12 cellular contexts compared by ENCODE assay signal in the genomic region with DNA sequence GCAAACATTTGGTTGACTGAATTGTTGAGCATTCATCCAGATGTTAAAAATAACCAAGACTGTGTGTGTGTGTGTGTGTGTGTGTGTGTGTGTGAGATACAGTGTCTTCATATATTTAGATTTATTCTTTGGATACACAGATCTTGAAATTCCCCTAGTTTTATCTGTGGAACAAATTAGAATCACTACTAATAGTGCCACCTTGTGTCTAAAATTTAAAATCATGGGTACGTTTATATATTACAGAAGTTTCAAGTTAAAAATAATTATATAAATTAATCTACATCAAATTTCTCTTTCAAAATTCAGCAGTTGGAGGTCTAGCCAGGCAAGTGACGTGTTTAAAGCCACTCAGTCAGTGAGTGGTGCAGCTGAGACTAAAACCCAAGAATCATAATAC.
A peak's percentile ranks its signal among the peaks of the same experiment; 100 is the strongest.
DNase-seq lines count a peak whose midpoint lies in the region; ATAC-seq and TF ChIP-seq lines count a peak whose summit lies in the region.
"Had no signal": no experiment of that assay in that cellular context is flagged by ENCODE, and none has a peak within 500 bp of the region (broad histone marks: within the 10 kb centered on the region; RNA-seq: fewer than 3 reads in every experiment).

No MANE protein-coding gene starts in this region.

- H3K27me3 ChIP-seq in foreskin keratinocyte (no peaks in the 10 kb centered on the region), HAP-1 (ENCODE audit: low read depth) (no peaks in the 10 kb centered on the region)

- no peaks in the 10 kb centered on the region for H3K36me3 Mint-ChIP-seq in activated CD8-positive, alpha-beta T cell treated with anti-CD3 and anti-CD28 coated beads for 36 hours (ENCODE audit: low read depth)
- H3K36me3 Mint-ChIP-seq: naive B cell had no signal

- ATAC-seq in foreskin keratinocyte (no peak), HG02885 (IDR thresholded peaks at IDR 0.05; ENCODE audit: poor library complexity, unreplicated experiment) (no peak)
- no peak for ATAC-seq in activated CD8-positive, alpha-beta T cell treated with anti-CD3 and anti-CD28 coated beads for 36 hours

- TF ChIP-seq CTCF in foreskin keratinocyte (conservative IDR thresholded peaks at IDR 0.05): peak; percentile 62
- TF ChIP-seq CTCF in activated CD8-positive, alpha-beta T cell treated with anti-CD3 and anti-CD28 coated beads for 36 hours (IDR thresholded peaks at IDR 0.05): no peak

- no peaks in the 10 kb centered on the region for H3K27me3 Mint-ChIP-seq in activated CD8-positive, alpha-beta T cell treated with anti-CD3 and anti-CD28 coated beads for 36 hours
- H3K27me3 Mint-ChIP-seq: central memory CD8-positive, alpha-beta T cell; naive B cell had no signal

- no peak overlapping the region for H3K27ac Mint-ChIP-seq in activated CD8-positive, alpha-beta T cell treated with anti-CD3 and anti-CD28 coated beads for 36 hours
- H3K27ac Mint-ChIP-seq: naive B cell had no signal

- H3K9ac ChIP-seq in SK-N-MC (ENCODE audit: insufficient read length): no peak overlapping the region

- POLR2A ChIA-PET in activated CD8-positive, alpha-beta T cell treated with anti-CD3 and anti-CD28 coated beads for 36 hours (lab: Charles Lee): no interaction called here

- CTCF ChIA-PET in activated CD8-positive, alpha-beta T cell treated with anti-CD3 and anti-CD28 coated beads for 36 hours (lab: Charles Lee): no interaction called here

- H3K36me3 ChIP-seq in SK-N-MC (ENCODE audit: insufficient read depth, low read length) (no peaks in the 10 kb centered on the region), HAP-1 (replicated peaks) (no peaks in the 10 kb centered on the region)

- H3K27ac ChIP-seq in SK-N-MC (no peak overlapping the region), foreskin keratinocyte (no peak overlapping the region)

- intact Hi-C loops in activated CD8-positive, alpha-beta T cell treated with anti-CD3 and anti-CD28 coated beads for 36 hours (cut with micrococcal nuclease): no loop called here

- H3K9me3 ChIP-seq in SK-N-MC (ENCODE audit: low read depth, low read length): no peaks in the 10 kb centered on the region
- H3K9me3 ChIP-seq in HAP-1: no peaks in the 10 kb centered on the region

- H3K4me3 Mint-ChIP-seq in activated CD8-positive, alpha-beta T cell treated with anti-CD3 and anti-CD28 coated beads for 36 hours: no peak overlapping the region
- H3K4me3 Mint-ChIP-seq: central memory CD8-positive, alpha-beta T cell; naive B cell had no signal

- H3K4me1 Mint-ChIP-seq in activated CD8-positive, alpha-beta T cell treated with anti-CD3 and anti-CD28 coated beads for 36 hours (ENCODE audit: low read depth): no peaks in the 10 kb centered on the region
- H3K4me1 Mint-ChIP-seq: central memory CD8-positive, alpha-beta T cell; naive B cell had no signal

- in situ Hi-C loops in ACHN (cut with HindIII; ENCODE audit: low pct_ligation_motif_present, low pct_unique_long_range_greater_than_20kb, low sequenced_read_pairs) (no loop called here), HAP-1 (cut with MboI; ENCODE audit: low sequenced_read_pairs) (no loop called here)

- H3K4me1 ChIP-seq in foreskin keratinocyte (peaks cover 17% of the 10 kb centered on the region), HAP-1 (no peaks in the 10 kb centered on the region)

- DNase-seq in ACHN: peak; percentile 49
- peak; percentile 3 for DNase-seq in HT1080 (ENCODE audit: low read depth)
- peak; percentile 12 for DNase-seq in SK-N-MC (ENCODE audit: low read depth, low spot score)
- peak in 1 of 2 donors; percentile 18 for DNase-seq in foreskin keratinocyte
- DNase-seq in activated CD8-positive, alpha-beta T cell treated with anti-CD3 and anti-CD28 coated beads for 36 hours: no peak
- DNase-seq in NCI-H1048 (lab: John Stamatoyannopoulos, UW): no peak
- no peak for DNase-seq in HAP-1 (ENCODE audit: low spot score in 2 of 2)
- DNase-seq: naive B cell; NCI-H1436; stimulated activated CD4-positive, alpha-beta T cell treated with anti-CD3 and anti-CD28 coated beads, Interleukin-2, amount 100 ng/mL, for 48 hours had no signal

- H3K4me3 ChIP-seq in SK-N-MC (no peak overlapping the region), HAP-1 (no peak overlapping the region)

- peaks cover 2% of the 10 kb centered on the region for H3K9me3 Mint-ChIP-seq in activated CD8-positive, alpha-beta T cell treated with anti-CD3 and anti-CD28 coated beads for 36 hours
- H3K9me3 Mint-ChIP-seq: central memory CD8-positive, alpha-beta T cell had no signal

Comparison
In these comparisons a context has a peak if more than half of its experiments do, and no peak if none do; other contexts are left out.
1. DNase-seq: peak in ACHN (single experiment), HT1080 (single experiment) and SK-N-MC (single experiment); none in activated CD8-positive, alpha-beta T cell treated with anti-CD3 and anti-CD28 coated beads for 36 hours (single experiment), NCI-H1048 (single experiment) and HAP-1 (0 of 2).